ENCODE assay signal across 18 cellular contexts in genomic region chr5:31720811-31721345, GRCh38.
DNase-seq lines count a peak whose midpoint lies in the region; ATAC-seq and TF ChIP-seq lines count a peak whose summit lies in the region.
"Had no signal": no experiment of that assay in that cellular context is flagged by ENCODE, and none has a peak within 500 bp of the region (broad histone marks: within the 10 kb centered on the region; RNA-seq: fewer than 3 reads in every experiment).

No MANE protein-coding gene starts in this region.

- H3K4me1 ChIP-seq in lung (ENCODE audit: control insufficient read depth in 2 of 2, insufficient read depth in 2 of 2, low read length in 2 of 2) = no peaks in the 10 kb centered on the region
- H3K4me1 ChIP-seq: HAP-1 had no signal

- H3K9me3 ChIP-seq in lung (ENCODE audit: control insufficient read depth in 2 of 2, insufficient read depth in 1 of 2, low read length in 1 of 2) = no peaks in the 10 kb centered on the region
- H3K9me3 ChIP-seq: HAP-1 had no signal

- H3K4me1 Mint-ChIP-seq in stimulated activated naive CD8-positive, alpha-beta T cell treated with anti-CD3 and anti-CD28 coated beads, Interleukin-15, amount 100 ng/mL, for 72 hours = peaks cover 13% of the 10 kb centered on the region
- H3K4me1 Mint-ChIP-seq in activated T-helper 17 cell treated with anti-CD3 and anti-CD28 coated beads, Interleukin-2, amount 50 U/mL, for 72 hours = peaks cover 9% of the 10 kb centered on the region
- H3K4me1 Mint-ChIP-seq: CD4-positive, alpha-beta memory T cell had no signal

- no peaks in the 10 kb centered on the region for H3K36me3 Mint-ChIP-seq in activated T-helper 17 cell treated with anti-CD3 and anti-CD28 coated beads, Interleukin-2, amount 50 U/mL, for 72 hours (ENCODE audit: low read depth)
- H3K36me3 Mint-ChIP-seq: CD4-positive, alpha-beta memory T cell had no signal

- peak overlapping the region; percentile 16 for H3K4me3 ChIP-seq in lung
- H3K4me3 ChIP-seq: GM23338, HAP-1 had no signal

- no peaks in the 10 kb centered on the region for H3K27me3 ChIP-seq in lung (ENCODE audit: control insufficient read depth, insufficient read depth)

- no peak overlapping the region for H3K27ac ChIP-seq in lung (ENCODE audit: low read depth in 1 of 2, low read length in 1 of 2)

- peaks cover 7% of the 10 kb centered on the region for H3K27me3 Mint-ChIP-seq in stimulated activated naive CD8-positive, alpha-beta T cell treated with anti-CD3 and anti-CD28 coated beads, Interleukin-15, amount 100 ng/mL, for 72 hours
- H3K27me3 Mint-ChIP-seq in activated T-helper 17 cell treated with anti-CD3 and anti-CD28 coated beads, Interleukin-2, amount 50 U/mL, for 72 hours = peaks cover 4% of the 10 kb centered on the region
- H3K27me3 Mint-ChIP-seq: CD4-positive, alpha-beta memory T cell had no signal

- WGBS in lung, 2 donors = 87% methylated on average over 4 of the region's 4 CpGs

- H3K36me3 ChIP-seq in lung (ENCODE audit: control insufficient read depth in 2 of 2, insufficient read depth in 2 of 2, low read length in 2 of 2) = no peaks in the 10 kb centered on the region
- H3K36me3 ChIP-seq: HAP-1 had no signal

- no peak overlapping the region for H3K27ac Mint-ChIP-seq in stimulated activated naive CD8-positive, alpha-beta T cell treated with anti-CD3 and anti-CD28 coated beads, Interleukin-15, amount 100 ng/mL, for 72 hours
- peak overlapping the region; percentile 9 for H3K27ac Mint-ChIP-seq in activated T-helper 17 cell treated with anti-CD3 and anti-CD28 coated beads, Interleukin-2, amount 50 U/mL, for 72 hours
- H3K27ac Mint-ChIP-seq: CD4-positive, alpha-beta memory T cell; GM23338; HFFc6 had no signal

- H3K4me3 Mint-ChIP-seq in stimulated activated naive CD8-positive, alpha-beta T cell treated with anti-CD3 and anti-CD28 coated beads, Interleukin-15, amount 100 ng/mL, for 72 hours = no peak overlapping the region
- H3K4me3 Mint-ChIP-seq in activated T-helper 17 cell treated with anti-CD3 and anti-CD28 coated beads, Interleukin-2, amount 50 U/mL, for 72 hours = no peak overlapping the region
- H3K4me3 Mint-ChIP-seq: CD4-positive, alpha-beta memory T cell; GM23338; HFFc6 had no signal

- TF ChIP-seq CTCF in lung (IDR thresholded peaks at IDR 0.05; ENCODE audit: control extremely low read depth, extremely low read depth) = no peak

- no peak for DNase-seq in stimulated activated naive CD8-positive, alpha-beta T cell treated with anti-CD3 and anti-CD28 coated beads, Interleukin-15, amount 100 ng/mL, for 72 hours
- no peak for DNase-seq in stimulated activated naive CD8-positive, alpha-beta T cell treated with anti-CD3 and anti-CD28 coated beads, Interleukin-15, Interleukin-2, amounts not matched to agents 100 U/mL and 50 U/mL, for 24 hours
- no peak for DNase-seq in lung (ENCODE audit: low spot score)
- no peak for DNase-seq in activated gamma-delta T cell treated with Interleukin-2 at 50 U/mL for 16 hours
- no peak for DNase-seq in dermis blood vessel endothelial cell
- DNase-seq: 8988T; C1 segment of cervical spinal cord; Calu3; CD4-positive, alpha-beta memory T cell; COR-L47; DMS53; DMS79 treated with DMSO at 0.1 percent for 48 hours; GF-D8 had no signal

- H3K9me3 Mint-ChIP-seq in stimulated activated naive CD8-positive, alpha-beta T cell treated with anti-CD3 and anti-CD28 coated beads, Interleukin-15, amount 100 ng/mL, for 72 hours = no peaks in the 10 kb centered on the region
- no peaks in the 10 kb centered on the region for H3K9me3 Mint-ChIP-seq in activated T-helper 17 cell treated with anti-CD3 and anti-CD28 coated beads, Interleukin-2, amount 50 U/mL, for 72 hours
- H3K9me3 Mint-ChIP-seq: CD4-positive, alpha-beta memory T cell; GM23338; HFFc6 had no signal

- peak; percentile 37 for ATAC-seq in stimulated activated naive CD8-positive, alpha-beta T cell treated with anti-CD3 and anti-CD28 coated beads, Interleukin-15, amount 100 ng/mL, for 72 hours
- ATAC-seq in stimulated activated naive CD8-positive, alpha-beta T cell treated with anti-CD3 and anti-CD28 coated beads, Interleukin-15, Interleukin-2, amounts not matched to agents 100 U/mL and 50 U/mL, for 24 hours = no peak
- ATAC-seq in activated T-helper 17 cell treated with anti-CD3 and anti-CD28 coated beads, Interleukin-2, amount 50 U/mL, for 72 hours (replicated peaks) = no peak
- ATAC-seq in lung (ENCODE audit: insufficient read depth, low FRiP score) = no peak
- ATAC-seq in HG03460 (IDR thresholded peaks at IDR 0.05; ENCODE audit: unreplicated experiment) = no peak
- ATAC-seq: GM23338 had no signal
